ENCODE assay signal across 8 cellular contexts in genomic region chr14:31395119-31395518, GRCh38.
"Had no signal": no experiment of that assay in that cellular context is flagged by ENCODE, and none has a peak within 500 bp of the region (broad histone marks: within the 10 kb centered on the region; RNA-seq: fewer than 3 reads in every experiment).

No MANE protein-coding gene starts in this region.

- DNase-seq: GDM1, GF-D8 had no signal

- FAIRE-seq: G401.6, GM12878, GM12891, GM12892, GM18507, GM19239 had no signal

- H3K4me3 ChIP-seq: GM12878 had no signal

- ATAC-seq: GM12878 had no signal
